ENCODE assay signal across 9 cellular contexts in genomic region chr9:112012026-112012902, GRCh38.
DNase-seq lines count a peak whose midpoint lies in the region; ATAC-seq, FAIRE-seq and TF ChIP-seq lines count a peak whose summit lies in the region.
"Had no signal": no experiment of that assay in that cellular context is flagged by ENCODE, and none has a peak within 500 bp of the region (broad histone marks: within the 10 kb centered on the region; RNA-seq: fewer than 3 reads in every experiment).

No MANE protein-coding gene starts in this region.

- TF ChIP-seq CTCF in K562 (IDR thresholded peaks at IDR 0.05 in 2 of 3, conservative IDR thresholded peaks at IDR 0.05 in 1 of 3; ENCODE audit: insufficient read depth in 2 of 3, low read depth in 1 of 3, low read length in 3 of 3), result no peak

- no TSS peak for BruUV-seq in K562 (replicated peaks; lab: Mats Ljungman, UMichigan)

- TF ChIP-seq EP300 in K562 (IDR thresholded peaks at IDR 0.05; ENCODE audit: low read length), result no peak

- no peaks in the 10 kb centered on the region for H4K20me1 ChIP-seq in K562 (replicated peaks; ENCODE audit: control insufficient read depth, insufficient read depth, low read length)

- H3K27me3 ChIP-seq in K562 (ENCODE audit: control insufficient read depth in 2 of 2, insufficient read depth in 2 of 2, low read length in 2 of 2) (no peaks in the 10 kb centered on the region), subcutaneous abdominal adipose tissue (ENCODE audit: control insufficient read depth in 5 of 5, insufficient read depth in 4 of 5, low read length in 5 of 5) (no peaks in the 10 kb centered on the region)

- H2AFZ ChIP-seq in K562 (ENCODE audit: low read depth, low read length), result peak overlapping the region; percentile 37; the same call in 1 of the 2 replicates
- H2AFZ ChIP-seq: parathyroid adenoma had no signal

- CTCF ChIA-PET in K562 (lab: Yijun Ruan, JAX; ENCODE audit: low intra/inter-chr PET ratio), result no interaction called here

- no peaks in the 10 kb centered on the region for H3K36me3 ChIP-seq in K562 (ENCODE audit: control insufficient read depth, insufficient read depth, low read length)
- no peaks in the 10 kb centered on the region for H3K36me3 ChIP-seq in subcutaneous abdominal adipose tissue (ENCODE audit: control insufficient read depth in 5 of 5, insufficient read depth in 5 of 5, low read length in 5 of 5)

- no peak overlapping the region for H3K27ac ChIP-seq in K562 (ENCODE audit: extremely low read depth, low read depth, low read length)
- peak overlapping the region; percentile 32 for H3K27ac ChIP-seq in subcutaneous abdominal adipose tissue (ENCODE audit: low read depth, low read length)
- H3K27ac ChIP-seq: parathyroid adenoma had no signal

- POLR2A ChIA-PET in K562 (lab: Yijun Ruan, JAX), result interaction anchor here (0.6 to 2.5 kb wide), 5 partner anchors 10 to 674 kb away, joined by 3 to 10 read pairs (median 5); no protein-coding TSS in a partner anchor

- H3K9me1 ChIP-seq in K562 (ENCODE audit: control insufficient read depth, insufficient read depth, low read length), result no peaks in the 10 kb centered on the region

- H3K4me1 ChIP-seq in K562 (replicated peaks in 1 of 2; ENCODE audit: control insufficient read depth in 2 of 2, insufficient read depth in 2 of 2, low read length in 2 of 2) (peaks cover 4 to 23% of the 10 kb centered on the region in 2 experiments; a peak in 4 of 5 replicates), subcutaneous abdominal adipose tissue (ENCODE audit: control insufficient read depth in 5 of 5, insufficient read depth in 5 of 5, low read length in 5 of 5) (peaks cover 5 to 17% (median 14%) of the 10 kb centered on the region in 5 donors)
- H3K4me1 ChIP-seq: parathyroid adenoma had no signal

- no peak for TF ChIP-seq POLR2A in K562 (conservative IDR thresholded peaks at IDR 0.05)

- ATAC-seq in Right ventricle myocardium inferior, result peak; percentile 87
- ATAC-seq in HG02623 (IDR thresholded peaks at IDR 0.05; ENCODE audit: unreplicated experiment), result peak; percentile 84
- peak; percentile 75 for ATAC-seq in K562

- no peak for DNase-seq in Right ventricle myocardium inferior (ENCODE audit: missing footprints)
- DNase-seq in cardiac septum (ENCODE audit: low spot score), result no peak
- DNase-seq in NAMALWA (ENCODE audit: low spot score), result peak; percentile 23
- peak in 2 of 4 experiments; percentile 19 to 30 for DNase-seq in K562 (ENCODE audit: extremely low read depth in 1 of 4, low spot score in 3 of 4)
- DNase-seq in kidney tubule cell (ENCODE audit: low spot score), result peak; percentile 97
- no peak for DNase-seq in activated naive CD4-positive, alpha-beta T cell treated with Interleukin-2 at 50 U/mL for 16 hours

- no peak for TF ChIP-seq RAD21 in K562 (CRISPR knock-in tag; conservative IDR thresholded peaks at IDR 0.05 in 1 of 2, IDR thresholded peaks at IDR 0.05 in 1 of 2)

- no peaks in the 10 kb centered on the region for H3K79me2 ChIP-seq in K562 (ENCODE audit: control insufficient read depth, insufficient read depth, low read length)
- H3K79me2 ChIP-seq: parathyroid adenoma had no signal

- no peak overlapping the region; a peak in 1 of 4 replicates for H3K9ac ChIP-seq in K562 (ENCODE audit: insufficient read depth in 1 of 2, low read depth in 2 of 2, low read length in 2 of 2)
- no peak overlapping the region for H3K9ac ChIP-seq in subcutaneous abdominal adipose tissue (ENCODE audit: low read length in 5 of 5)
- H3K9ac ChIP-seq: parathyroid adenoma had no signal

- intact Hi-C loops in Right ventricle myocardium inferior (cut with DNase I), result no loop called here
- intact Hi-C loops in cardiac septum (cut with DNase I), result loop anchor here (5.0 to 10.0 kb wide), 2 partner anchors 40 to 117 kb away; partner anchors contain the start of gene UGCG
- intact Hi-C loops in K562 (cut with micrococcal nuclease), result no loop called here

- H3K4me3 ChIP-seq in K562 (no peak overlapping the region), subcutaneous abdominal adipose tissue (ENCODE audit: low read depth in 1 of 5, low read length in 5 of 5) (no peak overlapping the region)

- H3K9me3 ChIP-seq in K562 (replicated peaks; ENCODE audit: control insufficient read depth, insufficient read depth, low read depth, low read length) (no peaks in the 10 kb centered on the region), subcutaneous abdominal adipose tissue (ENCODE audit: control insufficient read depth in 5 of 5, low read length in 5 of 5) (no peaks in the 10 kb centered on the region)

- in situ Hi-C loops in K562 (cut with MboI), result no loop called here

- WGBS in K562 (ENCODE audit: insufficient coverage, low coverage, missing lambda C conversion rate), result 52% methylated on average over 4 of the region's 4 CpGs

- no peak overlapping the region for H3K4me2 ChIP-seq in K562 (ENCODE audit: insufficient read depth, low read length)

- FAIRE-seq in K562 (lab: Jason Lieb, UNC), result peak; percentile 26

TF ChIP-seq in K562, 482 proteins besides CTCF, POLR2A, EP300 and RAD21 (continues in another document):
- TF ChIP-seq FOSL1 (tag; conservative IDR thresholded peaks at IDR 0.05) (peak; percentile 69), SMAD4 (CRISPR knock-in tag; conservative IDR thresholded peaks at IDR 0.05) (no peak), BACH1 (tag; IDR thresholded peaks at IDR 0.05) (0 out of 2 replicates have a peak, but pooled peaks have one; percentile 13), TRIM28 (IDR thresholded peaks at IDR 0.05) (no peak), EWSR1 (IDR thresholded peaks at IDR 0.05; ENCODE audit: borderline replicate concordance, low read depth, partially characterized antibody) (no peak), MAFG (tag; conservative IDR thresholded peaks at IDR 0.05) (0 out of 2 replicates have a peak, but pooled peaks have one; percentile 5), ATF3 (IDR thresholded peaks at IDR 0.05) (peak; percentile 68), ATF3 (CRISPR knock-in tag; conservative IDR thresholded peaks at IDR 0.05) (no peak), NRF1 (conservative IDR thresholded peaks at IDR 0.05 in 1 of 2, IDR thresholded peaks at IDR 0.05 in 1 of 2) (0 out of 4 replicates have a peak, but pooled peaks of 1 of the 2 experiments have one; percentile 10), EHMT2 (IDR thresholded peaks at IDR 0.05) (0 out of 2 replicates have a peak, but pooled peaks have one; percentile 35), JUND (IDR thresholded peaks at IDR 0.05; ENCODE audit: borderline replicate concordance, low read depth, low read length) (peak; percentile 68), JUND (tag; IDR thresholded peaks at IDR 0.05; ENCODE audit: borderline replicate concordance, low read depth, low read length) (peak; percentile 82; the same call in 2 of the 3 replicates)
- TF ChIP-seq, protein P1, sequence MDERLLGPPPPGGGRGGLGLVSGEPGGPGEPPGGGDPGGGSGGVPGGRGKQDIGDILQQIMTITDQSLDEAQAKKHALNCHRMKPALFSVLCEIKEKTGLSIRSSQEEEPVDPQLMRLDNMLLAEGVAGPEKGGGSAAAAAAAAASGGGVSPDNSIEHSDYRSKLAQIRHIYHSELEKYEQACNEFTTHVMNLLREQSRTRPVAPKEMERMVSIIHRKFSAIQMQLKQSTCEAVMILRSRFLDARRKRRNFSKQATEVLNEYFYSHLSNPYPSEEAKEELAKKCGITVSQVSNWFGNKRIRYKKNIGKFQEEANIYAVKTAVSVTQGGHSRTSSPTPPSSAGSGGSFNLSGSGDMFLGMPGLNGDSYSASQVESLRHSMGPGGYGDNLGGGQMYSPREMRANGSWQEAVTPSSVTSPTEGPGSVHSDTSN (CRISPR knock-in tag; IDR thresholded peaks at IDR 0.05; ENCODE audit: low read depth), result no peak
- TF ChIP-seq, protein P1 (tag; conservative IDR thresholded peaks at IDR 0.05; ENCODE audit: low read depth), result peak; percentile 6; the same call in 1 of the 2 replicates
- TF ChIP-seq, protein P2, sequence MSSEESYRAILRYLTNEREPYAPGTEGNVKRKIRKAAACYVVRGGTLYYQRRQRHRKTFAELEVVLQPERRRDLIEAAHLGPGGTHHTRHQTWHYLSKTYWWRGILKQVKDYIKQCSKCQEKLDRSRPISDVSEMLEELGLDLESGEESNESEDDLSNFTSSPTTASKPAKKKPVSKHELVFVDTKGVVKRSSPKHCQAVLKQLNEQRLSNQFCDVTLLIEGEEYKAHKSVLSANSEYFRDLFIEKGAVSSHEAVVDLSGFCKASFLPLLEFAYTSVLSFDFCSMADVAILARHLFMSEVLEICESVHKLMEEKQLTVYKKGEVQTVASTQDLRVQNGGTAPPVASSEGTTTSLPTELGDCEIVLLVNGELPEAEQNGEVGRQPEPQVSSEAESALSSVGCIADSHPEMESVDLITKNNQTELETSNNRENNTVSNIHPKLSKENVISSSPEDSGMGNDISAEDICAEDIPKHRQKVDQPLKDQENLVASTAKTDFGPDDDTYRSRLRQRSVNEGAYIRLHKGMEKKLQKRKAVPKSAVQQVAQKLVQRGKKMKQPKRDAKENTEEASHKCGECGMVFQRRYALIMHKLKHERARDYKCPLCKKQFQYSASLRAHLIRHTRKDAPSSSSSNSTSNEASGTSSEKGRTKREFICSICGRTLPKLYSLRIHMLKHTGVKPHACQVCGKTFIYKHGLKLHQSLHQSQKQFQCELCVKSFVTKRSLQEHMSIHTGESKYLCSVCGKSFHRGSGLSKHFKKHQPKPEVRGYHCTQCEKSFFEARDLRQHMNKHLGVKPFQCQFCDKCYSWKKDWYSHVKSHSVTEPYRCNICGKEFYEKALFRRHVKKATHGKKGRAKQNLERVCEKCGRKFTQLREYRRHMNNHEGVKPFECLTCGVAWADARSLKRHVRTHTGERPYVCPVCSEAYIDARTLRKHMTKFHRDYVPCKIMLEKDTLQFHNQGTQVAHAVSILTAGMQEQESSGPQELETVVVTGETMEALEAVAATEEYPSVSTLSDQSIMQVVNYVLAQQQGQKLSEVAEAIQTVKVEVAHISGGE (CRISPR knock-in tag; IDR thresholded peaks at IDR 0.05), result peak in 1 of 3 experiments; percentile 47; a peak in 1 of 6 replicates

Comparison
In these comparisons a context has a peak if more than half of its experiments do, and no peak if none do; other contexts are left out.
1. DNase-seq: peak in NAMALWA (single experiment) and kidney tubule cell (single experiment); none in Right ventricle myocardium inferior (single experiment), cardiac septum (single experiment) and activated naive CD4-positive, alpha-beta T cell treated with Interleukin-2 at 50 U/mL for 16 hours (single experiment).
2. Peak in every context shown above with its lines, with median percentiles within 50 percentile points of each other: ATAC-seq.